8 cellular contexts compared by ENCODE assay signal in the genomic region with DNA sequence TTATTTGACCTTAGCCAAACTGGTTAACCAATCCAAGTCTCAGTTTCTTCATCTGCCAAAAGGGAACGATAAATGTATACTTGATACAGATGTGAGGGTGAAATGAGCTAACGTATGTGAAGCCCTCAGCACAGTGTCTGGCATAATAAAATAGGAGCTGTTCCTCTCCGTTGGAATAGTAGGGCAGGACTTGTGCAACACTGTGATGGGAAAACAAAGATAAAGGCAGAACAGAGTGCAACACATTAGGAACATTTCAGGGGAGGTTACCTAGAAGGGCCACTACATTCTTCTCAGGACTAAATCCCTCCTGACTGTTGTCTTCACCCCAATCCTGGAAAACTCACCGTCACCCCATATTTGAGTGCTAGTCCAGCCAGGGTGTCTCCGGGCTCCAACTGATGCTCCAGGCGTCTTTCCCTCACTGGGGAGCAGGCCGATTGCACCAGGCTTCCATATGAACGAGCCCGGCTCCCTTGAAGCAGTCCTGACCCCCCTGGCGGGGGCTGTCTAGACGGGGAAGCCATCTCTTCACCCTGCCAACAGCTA. TPM values are rescaled to one million over a fixed set of nuclear protein-coding genes. Genes with fewer than 3 reads are reported as not detected.
DNase-seq lines count a peak whose midpoint lies in the region; ATAC-seq and TF ChIP-seq lines count a peak whose summit lies in the region.

No MANE protein-coding gene starts in this region.

- H3K9me3 Mint-ChIP-seq in CD4-positive, CD25-positive, alpha-beta regulatory T cell = no peaks in the 10 kb centered on the region
- no peaks in the 10 kb centered on the region for H3K9me3 Mint-ChIP-seq in neural progenitor cell

- H3K27ac ChIP-seq in CD4-positive, CD25-positive, alpha-beta regulatory T cell (ENCODE audit: insufficient read depth, low read length, poor library complexity, severe bottlenecking) = peak overlapping the region; percentile 65
- H3K27ac ChIP-seq in neural progenitor cell = no peak overlapping the region

- H3F3A ChIP-seq in neural progenitor cell (ENCODE audit: low read depth) = peaks cover 21% of the 10 kb centered on the region

- H3K36me3 ChIP-seq in CD4-positive, CD25-positive, alpha-beta regulatory T cell (ENCODE audit: control insufficient read depth, insufficient read depth, low read length) = peaks cover 33% of the 10 kb centered on the region
- H3K36me3 ChIP-seq in neural progenitor cell = no peaks in the 10 kb centered on the region

- H3K27ac Mint-ChIP-seq in CD4-positive, CD25-positive, alpha-beta regulatory T cell = peak overlapping the region; percentile 47 to 97 (median 76)
- H3K27ac Mint-ChIP-seq in neural progenitor cell = no peak overlapping the region

- no peak for DNase-seq in CD4-positive, CD25-positive, alpha-beta regulatory T cell
- DNase-seq in RKO (ENCODE audit: low spot score) = peak; percentile 29
- no peak for DNase-seq in neural progenitor cell (ENCODE audit: low spot score)
- no peak for DNase-seq in RPMI8226
- DNase-seq in cerebellum (ENCODE audit: low spot score) = no peak
- no peak for DNase-seq in NCI-H345 treated with DMSO at 0.1 percent for 48 hours (lab: John Stamatoyannopoulos, UW; ENCODE audit: unreplicated experiment)

- H4K20me1 ChIP-seq in neural progenitor cell (ENCODE audit: low read depth) = no peaks in the 10 kb centered on the region

- no peak overlapping the region for H3K4me3 ChIP-seq in CD4-positive, CD25-positive, alpha-beta regulatory T cell (ENCODE audit: low read depth, low read length)
- H3K4me3 ChIP-seq in neural progenitor cell = peak overlapping the region; percentile 89

- H3K27me3 ChIP-seq in CD4-positive, CD25-positive, alpha-beta regulatory T cell (ENCODE audit: control insufficient read depth, insufficient read depth, low read length) = no peaks in the 10 kb centered on the region
- no peaks in the 10 kb centered on the region for H3K27me3 ChIP-seq in neural progenitor cell

- H3K4me1 Mint-ChIP-seq in CD4-positive, CD25-positive, alpha-beta regulatory T cell = peaks cover 7 to 84% (median 44%) of the 10 kb centered on the region in 4 donors
- peaks cover 19% of the 10 kb centered on the region for H3K4me1 Mint-ChIP-seq in neural progenitor cell

- H3K4me1 ChIP-seq in CD4-positive, CD25-positive, alpha-beta regulatory T cell (ENCODE audit: control insufficient read depth, insufficient read depth, low read length, poor library complexity, severe bottlenecking) = peaks cover 39% of the 10 kb centered on the region
- peaks cover 10% of the 10 kb centered on the region for H3K4me1 ChIP-seq in neural progenitor cell

- no peaks in the 10 kb centered on the region for H3K9me3 ChIP-seq in CD4-positive, CD25-positive, alpha-beta regulatory T cell (ENCODE audit: control insufficient read depth in 2 of 2, low read length in 2 of 2)
- H3K9me3 ChIP-seq in neural progenitor cell (ENCODE audit: low read depth) = no peaks in the 10 kb centered on the region

- peaks cover 6% of the 10 kb centered on the region for H3K27me3 Mint-ChIP-seq in CD4-positive, CD25-positive, alpha-beta regulatory T cell
- peaks cover 4% of the 10 kb centered on the region for H3K27me3 Mint-ChIP-seq in neural progenitor cell (ENCODE audit: insufficient read depth, low read depth)

- peak overlapping the region; percentile 4 to 96 (median 80) for H3K4me3 Mint-ChIP-seq in CD4-positive, CD25-positive, alpha-beta regulatory T cell
- peak overlapping the region; percentile 93 for H3K4me3 Mint-ChIP-seq in neural progenitor cell

- no peak for TF ChIP-seq CTCF in neural progenitor cell (IDR thresholded peaks at IDR 0.05)

- peak overlapping the region; percentile 94 for H3K4me2 ChIP-seq in neural progenitor cell

- peak overlapping the region; percentile 97 for H2AFZ ChIP-seq in neural progenitor cell (replicated peaks)

- peaks cover 29% of the 10 kb centered on the region for H3K36me3 Mint-ChIP-seq in CD4-positive, CD25-positive, alpha-beta regulatory T cell
- H3K36me3 Mint-ChIP-seq in neural progenitor cell = peaks cover 19% of the 10 kb centered on the region

- ATAC-seq in CD4-positive, CD25-positive, alpha-beta regulatory T cell (ENCODE audit: low read depth in 2 of 2) = no peak
- ATAC-seq in esophagus mucosa (peak; percentile 20), HG02588 (IDR thresholded peaks at IDR 0.05; ENCODE audit: unreplicated experiment) (no peak)

- peaks cover 26% of the 10 kb centered on the region for H3K79me2 ChIP-seq in neural progenitor cell (ENCODE audit: low read depth)

- peak overlapping the region; percentile 59 for H3K9ac ChIP-seq in neural progenitor cell

RNA-seq across cellular contexts. Expression of a gene that starts 0.9 kb away (rescaled TPM):
- 0.54 TPM for total RNA-seq in CD4-positive, CD25-positive, alpha-beta regulatory T cell
- under 1 TPM in 3 of 4 donors, not detected in 1; 0.14 to 0.18 (median 0.14) TPM for polyA plus RNA-seq in CD4-positive, CD25-positive, alpha-beta regulatory T cell
- total RNA-seq in esophagus mucosa (5.0 TPM), neural progenitor cell (ENCODE audit: low replicate concordance) (15.5 and 18.9 TPM in 2 replicates), cerebellum (10.6 TPM)

RNA-seq across cellular contexts. Expression of a gene that starts 1.1 kb away (rescaled TPM):
- 51.0 TPM for total RNA-seq in CD4-positive, CD25-positive, alpha-beta regulatory T cell
- polyA plus RNA-seq in CD4-positive, CD25-positive, alpha-beta regulatory T cell = 100 to 1,000 TPM in 1 of 4 donors, 10 to 100 TPM in 3; 74.3 to 104 (median 90.5) TPM
- total RNA-seq in esophagus mucosa (30.6 TPM), neural progenitor cell (ENCODE audit: low replicate concordance) (22.0 and 25.3 TPM in 2 replicates), cerebellum (16.7 TPM)

RNA-seq across cellular contexts. Expression of a gene that starts 8.4 kb away (rescaled TPM):
- total RNA-seq in CD4-positive, CD25-positive, alpha-beta regulatory T cell = 4.3 TPM
- 10 to 100 TPM; 32.9 to 62.5 (median 47.2) TPM for polyA plus RNA-seq in CD4-positive, CD25-positive, alpha-beta regulatory T cell
- total RNA-seq in esophagus mucosa (not detected), neural progenitor cell (ENCODE audit: low replicate concordance) (not detected in 2 replicates), cerebellum (1.6 TPM)

RNA-seq across cellular contexts. Expression of a gene that starts 11.0 kb away (rescaled TPM):
- total RNA-seq in CD4-positive, CD25-positive, alpha-beta regulatory T cell = 3.3 TPM
- not detected for polyA plus RNA-seq in CD4-positive, CD25-positive, alpha-beta regulatory T cell
- total RNA-seq in esophagus mucosa (not detected), neural progenitor cell (ENCODE audit: low replicate concordance) (not detected in 2 replicates), cerebellum (not detected)

RNA-seq across cellular contexts. Expression of a gene that starts 18.4 kb away (rescaled TPM):
- 7.2 TPM for total RNA-seq in CD4-positive, CD25-positive, alpha-beta regulatory T cell
- under 1 TPM; 0.63 to 0.76 (median 0.73) TPM for polyA plus RNA-seq in CD4-positive, CD25-positive, alpha-beta regulatory T cell
- total RNA-seq in esophagus mucosa (0.88 TPM), neural progenitor cell (ENCODE audit: low replicate concordance) (5.6 and 12.1 TPM in 2 replicates), cerebellum (21.4 TPM)
